1 cellular context compared by ENCODE assay signal in the genomic region with DNA sequence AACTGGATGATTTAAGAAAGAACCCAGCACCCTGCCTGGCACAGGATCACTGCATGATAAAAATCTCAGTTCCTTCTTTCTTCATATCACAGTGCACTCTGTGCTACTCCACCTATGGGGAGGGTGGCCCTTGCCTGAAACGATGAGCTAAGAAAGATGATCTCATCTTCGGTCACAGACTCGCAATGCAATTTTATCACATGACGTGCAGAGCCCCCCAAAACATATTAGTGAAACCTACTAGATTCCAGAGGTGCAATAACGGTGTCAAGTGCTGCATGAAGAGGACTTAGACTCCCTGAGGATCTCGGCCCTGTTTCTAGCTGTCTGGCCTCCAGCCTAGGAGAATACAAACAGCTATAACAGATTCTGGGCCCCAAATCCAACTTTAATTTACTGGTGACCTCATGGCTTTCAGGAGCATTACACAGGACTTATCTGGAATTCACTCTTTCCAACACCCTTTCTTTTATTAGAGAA.
A peak's percentile ranks its signal among the peaks of the same experiment; 100 is the strongest.
TF ChIP-seq lines count a peak whose summit lies in the region.

No MANE protein-coding gene starts in this region.

TF ChIP-seq in GM12878, 131 proteins besides CTCF, POLR2A, EP300 and RAD21 (continued from another document):
- TF ChIP-seq ZBTB11 (CRISPR knock-in tag; IDR thresholded peaks at IDR 0.05) (no peak), CREM (IDR thresholded peaks at IDR 0.05; ENCODE audit: low read depth) (peak; percentile 56), ATF2 (IDR thresholded peaks at IDR 0.05; ENCODE audit: low read length) (peak; percentile 26; the same call in 1 of the 2 replicates), POLR2AphosphoS2 (IDR thresholded peaks at IDR 0.05; ENCODE audit: low read depth, low read length) (no peak), BCL11A (IDR thresholded peaks at IDR 0.05; ENCODE audit: low read depth, low read length) (no peak), ZBED1 (IDR thresholded peaks at IDR 0.05; ENCODE audit: borderline replicate concordance) (no peak), RUNX3 (IDR thresholded peaks at IDR 0.05; ENCODE audit: low read length) (no peak), CREB1 (IDR thresholded peaks at IDR 0.05; ENCODE audit: low read depth) (peak; percentile 82), RAD51 (IDR thresholded peaks at IDR 0.05) (no peak; the same call in 1 of the 2 replicates), SPI1 (IDR thresholded peaks at IDR 0.05; ENCODE audit: borderline replicate concordance, insufficient read depth, low read depth, low read length) (peak; percentile 79), NFIC (IDR thresholded peaks at IDR 0.05; ENCODE audit: low read depth, low read length) (no peak), MEF2A (IDR thresholded peaks at IDR 0.05; ENCODE audit: insufficient read depth, low read depth, low read length) (no peak), ATF7 (IDR thresholded peaks at IDR 0.05; ENCODE audit: low read depth) (peak; percentile 72)
